24 cellular contexts compared by ENCODE assay signal in genomic region chr2:59851848-59852475, GRCh38.
"Had no signal": no experiment of that assay in that cellular context is flagged by ENCODE, and none has a peak within 500 bp of the region (broad histone marks: within the 10 kb centered on the region; RNA-seq: fewer than 3 reads in every experiment).

No MANE protein-coding gene starts in this region.

- H3K27ac ChIP-seq: SJSA1 had no signal

- ATAC-seq: HepG2, Panc1, PC-3, Right ventricle myocardium inferior had no signal

- H3K4me2 ChIP-seq: SK-N-SH had no signal

- H3K9me3 ChIP-seq: MG63, SJSA1, SK-N-SH had no signal

- H3K4me1 ChIP-seq: SJSA1 had no signal

- H3K36me3 ChIP-seq: MG63, SJSA1 had no signal

- H3K9ac ChIP-seq: SK-N-SH had no signal

- H3K9me2 ChIP-seq: SK-N-SH had no signal

- DNase-seq: IMR-90, Karpas-422, KG1, MG63, NCI-H1092, NCI-H1105 treated with DMSO at 0.1 percent for 48 hours, NCI-H1436, NCI-H187, NCI-H2029, NCI-H2081 treated with DMSO at 0.1 percent for 48 hours, NCI-H2171, NCI-H226, NCI-H446, NCI-H510A, NCI-H524 treated with DMSO at 0.1 percent for 48 hours, NCI-H69, NCI-H774, PC-3, SHP77 treated with DMSO at 0.1 percent for 48 hours, SK-N-SH had no signal

- H3K4me3 ChIP-seq: MG63, SJSA1 had no signal

- H3K27me3 ChIP-seq: MG63, SJSA1 had no signal
